ENCODE assay signal across 11 cellular contexts in the genomic region with DNA sequence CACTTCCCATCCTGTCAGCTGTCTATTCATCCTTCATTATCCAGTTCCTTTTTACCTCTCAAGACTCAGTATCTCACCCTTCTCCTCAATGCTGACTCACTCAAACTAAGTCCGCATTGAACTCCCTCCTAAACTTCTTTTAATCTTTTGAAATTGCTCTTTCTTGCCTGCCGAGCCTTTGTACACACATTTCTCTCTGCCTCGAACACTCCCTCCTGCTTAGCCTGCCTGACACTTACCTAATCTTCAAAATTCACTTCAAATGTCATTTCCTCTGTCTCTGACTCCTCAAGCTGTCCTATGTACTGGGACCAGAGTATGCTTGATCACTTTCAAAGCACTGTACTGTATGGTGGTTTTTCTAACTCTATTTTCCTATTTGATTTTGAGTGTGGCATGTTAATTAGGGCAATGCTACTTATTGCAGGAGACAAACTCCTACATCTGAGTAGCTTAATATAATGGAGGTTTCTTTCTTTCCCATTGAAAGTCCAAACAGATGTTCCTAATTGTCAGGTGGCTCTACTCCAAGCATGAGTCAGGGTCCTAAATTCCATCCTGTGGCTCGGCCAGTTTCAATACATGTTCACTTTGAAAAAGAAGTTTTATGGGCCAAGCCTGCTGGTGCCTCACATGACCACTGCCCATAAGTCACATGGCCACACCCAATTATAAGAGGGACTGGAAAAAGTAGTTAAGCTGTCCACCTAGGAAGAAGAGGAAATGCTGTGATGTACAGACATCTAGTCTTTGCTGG.
DNase-seq lines count a peak whose midpoint lies in the region; ATAC-seq and TF ChIP-seq lines count a peak whose summit lies in the region.
"Had no signal": no experiment of that assay in that cellular context is flagged by ENCODE, and none has a peak within 500 bp of the region (broad histone marks: within the 10 kb centered on the region; RNA-seq: fewer than 3 reads in every experiment).

No MANE protein-coding gene starts in this region.

- no peaks in the 10 kb centered on the region for H3K9me3 Mint-ChIP-seq in HFFc6
- no peaks in the 10 kb centered on the region for H3K9me3 Mint-ChIP-seq in natural killer cell treated with Interleukin-12 subunit alpha and Interleukin-12 subunit beta and Interleukin-15 and Interleukin-18, amount 100 ng/mL, for 72 hours
- H3K9me3 Mint-ChIP-seq: activated naive CD4-positive, alpha-beta T cell treated with anti-CD3 and anti-CD28 coated beads, Interleukin-2, amount 10 ng/mL, durations not matched to agents 7 days and 5 days had no signal

- WGBS in tibial nerve, 2 donors = 37 to 41% methylated on average over 4 of the region's 4 CpGs

- H3K36me3 ChIP-seq in brain microvascular endothelial cell (replicated peaks) = no peaks in the 10 kb centered on the region
- no peaks in the 10 kb centered on the region for H3K36me3 ChIP-seq in tibial nerve

- TF ChIP-seq CTCF in HFFc6 (IDR thresholded peaks at IDR 0.05) (no peak), brain microvascular endothelial cell (IDR thresholded peaks at IDR 0.05; ENCODE audit: low read depth, low read length, missing control alignments) (no peak), tibial nerve (IDR thresholded peaks at IDR 0.05) (no peak)

- H3K27ac ChIP-seq in brain microvascular endothelial cell = peak overlapping the region; percentile 38
- H3K27ac ChIP-seq in tibial nerve = peak overlapping the region in 3 of 4 donors; percentile 19 to 71 (median 68)

- no peak overlapping the region for H3K4me3 ChIP-seq in brain microvascular endothelial cell (ENCODE audit: low read depth, low read length)
- H3K4me3 ChIP-seq in tibial nerve = no peak overlapping the region

- TF ChIP-seq EP300 in tibial nerve (IDR thresholded peaks at IDR 0.05) = peak in 1 of 2 donors; percentile 24

- H3K9me3 ChIP-seq in tibial nerve = no peaks in the 10 kb centered on the region

- intact Hi-C loops in left colon (cut with DNase I, micrococcal nuclease) = no loop called here

- H3K27me3 Mint-ChIP-seq in HFFc6 (ENCODE audit: insufficient read depth) = no peaks in the 10 kb centered on the region
- peaks cover 0 to 3% of the 10 kb centered on the region in 2 donors for H3K27me3 Mint-ChIP-seq in natural killer cell treated with Interleukin-12 subunit alpha and Interleukin-12 subunit beta and Interleukin-15 and Interleukin-18, amount 100 ng/mL, for 72 hours

- peaks cover 0 to 18% (median 4%) of the 10 kb centered on the region in 4 donors for H3K4me1 ChIP-seq in tibial nerve

- in situ Hi-C loops in brain microvascular endothelial cell (cut with HindIII; ENCODE audit: low pct_ligation_motif_present, low sequenced_read_pairs) = no loop called here

- peaks cover 21% of the 10 kb centered on the region for H3K4me1 Mint-ChIP-seq in HFFc6 (ENCODE audit: low read depth)
- no peaks in the 10 kb centered on the region for H3K4me1 Mint-ChIP-seq in natural killer cell treated with Interleukin-12 subunit alpha and Interleukin-12 subunit beta and Interleukin-15 and Interleukin-18, amount 100 ng/mL, for 72 hours (ENCODE audit: low read depth in 2 of 2)
- H3K4me1 Mint-ChIP-seq: activated naive CD4-positive, alpha-beta T cell treated with anti-CD3 and anti-CD28 coated beads, Interleukin-2, amount 10 ng/mL, durations not matched to agents 7 days and 5 days had no signal

- no peaks in the 10 kb centered on the region for H3K27me3 ChIP-seq in brain microvascular endothelial cell (replicated peaks)
- H3K27me3 ChIP-seq in tibial nerve = no peaks in the 10 kb centered on the region

- ATAC-seq in left colon (peak; percentile 96), GM19324 (IDR thresholded peaks at IDR 0.05; ENCODE audit: low FRiP score, unreplicated experiment) (no peak)
- no peak for ATAC-seq in natural killer cell treated with Interleukin-12 subunit alpha and Interleukin-12 subunit beta and Interleukin-15 and Interleukin-18, amount 100 ng/mL, for 72 hours

- DNase-seq in HFFc6 (peak; percentile 94), brain microvascular endothelial cell (peak; percentile 56), left colon (peak; percentile 29 to 60), tibial nerve (ENCODE audit: low spot score in 2 of 2) (peak in 1 of 2 donors; percentile 43), NCI-H2107 treated with DMSO at 0.1 percent for 48 hours (lab: John Stamatoyannopoulos, UW; ENCODE audit: unreplicated experiment) (no peak)
- DNase-seq in stimulated activated CD8-positive, alpha-beta memory T cell treated with anti-CD3 and anti-CD28 coated beads, Interleukin-4, amount 100 ng/mL, for 48 hours = no peak
- no peak for DNase-seq in natural killer cell treated with Interleukin-12 subunit alpha and Interleukin-12 subunit beta and Interleukin-15 and Interleukin-18, amount 100 ng/mL, for 72 hours (ENCODE audit: low spot score)
- DNase-seq: activated naive CD4-positive, alpha-beta T cell treated with anti-CD3 and anti-CD28 coated beads, Interleukin-2, amount 10 ng/mL, durations not matched to agents 7 days and 5 days; NCI-H1436 treated with DMSO at 0.1 percent for 48 hours; stimulated activated CD4-positive, alpha-beta T cell treated with anti-CD3 and anti-CD28 coated beads, Interleukin-15, amount 100 ng/mL, for 24 hours had no signal

- TF ChIP-seq POLR2A in tibial nerve (IDR thresholded peaks at IDR 0.05) = no peak

- no peaks in the 10 kb centered on the region for H3K36me3 Mint-ChIP-seq in HFFc6 (ENCODE audit: low read depth)
- H3K36me3 Mint-ChIP-seq in natural killer cell treated with Interleukin-12 subunit alpha and Interleukin-12 subunit beta and Interleukin-15 and Interleukin-18, amount 100 ng/mL, for 72 hours = no peaks in the 10 kb centered on the region
- H3K36me3 Mint-ChIP-seq: activated naive CD4-positive, alpha-beta T cell treated with anti-CD3 and anti-CD28 coated beads, Interleukin-2, amount 10 ng/mL, durations not matched to agents 7 days and 5 days had no signal

- H3K4me3 Mint-ChIP-seq in HFFc6 = no peak overlapping the region
- no peak overlapping the region for H3K4me3 Mint-ChIP-seq in natural killer cell treated with Interleukin-12 subunit alpha and Interleukin-12 subunit beta and Interleukin-15 and Interleukin-18, amount 100 ng/mL, for 72 hours
- H3K4me3 Mint-ChIP-seq: activated naive CD4-positive, alpha-beta T cell treated with anti-CD3 and anti-CD28 coated beads, Interleukin-2, amount 10 ng/mL, durations not matched to agents 7 days and 5 days had no signal

- no peak overlapping the region for H3K27ac Mint-ChIP-seq in HFFc6
- H3K27ac Mint-ChIP-seq in natural killer cell treated with Interleukin-12 subunit alpha and Interleukin-12 subunit beta and Interleukin-15 and Interleukin-18, amount 100 ng/mL, for 72 hours = no peak overlapping the region
- H3K27ac Mint-ChIP-seq: activated naive CD4-positive, alpha-beta T cell treated with anti-CD3 and anti-CD28 coated beads, Interleukin-2, amount 10 ng/mL, durations not matched to agents 7 days and 5 days had no signal

Comparison
In these comparisons a context has a peak if more than half of its experiments do, and no peak if none do; other contexts are left out.
1. DNase-seq: peak in HFFc6 (single experiment), brain microvascular endothelial cell (single experiment) and left colon (2 of 2); none in stimulated activated CD8-positive, alpha-beta memory T cell treated with anti-CD3 and anti-CD28 coated beads, Interleukin-4, amount 100 ng/mL, for 48 hours (single experiment), NCI-H2107 treated with DMSO at 0.1 percent for 48 hours (single experiment) and natural killer cell treated with Interleukin-12 subunit alpha and Interleukin-12 subunit beta and Interleukin-15 and Interleukin-18, amount 100 ng/mL, for 72 hours (single experiment).